ENCODE assay signal across 28 cellular contexts in the genomic region with DNA sequence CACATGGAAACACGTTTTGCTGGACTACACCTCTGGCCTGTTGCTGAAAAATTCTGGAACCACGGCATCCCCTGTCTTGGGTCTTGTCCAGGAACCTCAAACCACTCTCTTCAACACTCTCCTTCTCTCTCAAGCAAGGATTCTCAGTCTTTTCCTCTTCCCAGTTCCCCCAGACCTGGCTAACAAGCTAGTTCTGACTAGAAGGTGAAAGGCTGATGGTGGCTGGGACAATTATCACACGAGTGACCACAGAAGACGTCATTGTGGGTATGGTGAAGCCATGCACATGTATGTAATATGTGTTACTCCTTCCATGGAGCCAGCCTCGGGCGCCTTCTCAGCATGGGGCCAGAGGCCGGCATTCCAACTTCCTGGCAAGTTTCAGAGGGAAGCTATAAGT.
"Had no signal": no experiment of that assay in that cellular context is flagged by ENCODE, and none has a peak within 500 bp of the region (broad histone marks: within the 10 kb centered on the region; RNA-seq: fewer than 3 reads in every experiment).

No MANE protein-coding gene starts in this region.

- H3K36me3 ChIP-seq: ascending aorta, cardiac muscle cell had no signal

- FAIRE-seq: TTC549 had no signal

- DNase-seq: activated CD4-positive, alpha-beta T cell treated with anti-CD3 and anti-CD28 coated beads, Interleukin-2, amount 10 ng/mL, durations not matched to agents 7 days and 5 days; activated CD4-positive, CD25-positive, alpha-beta regulatory T cell; activated CD8-positive, alpha-beta memory T cell treated with anti-CD3 and anti-CD28 coated beads for 24 hours; activated gamma-delta T cell; activated naive CD4-positive, alpha-beta T cell treated with anti-CD3 and anti-CD28 coated beads for 36 hours; activated naive CD8-positive, alpha-beta T cell treated with anti-CD3 and anti-CD28 coated beads, Interleukin-2, amount 10 ng/mL, durations not matched to agents 7 days and 5 days; activated T-cell treated with anti-CD3 and anti-CD28 coated beads for 4 hours; activated T-cell treated with anti-CD3 and anti-CD28 coated beads, Interleukin-2, amount 50 U/mL, for 48 hours; MM.1S; NCI-H1105; NCI-H1436; NCI-H1694 treated with DMSO at 0.1 percent for 48 hours; NCI-H2029 treated with DMSO at 0.1 percent for 48 hours; NCI-H345; NCI-H510A; NCI-H526 treated with DMSO at 0.1 percent for 48 hours; NCI-H82; T-cell; T-helper 2 cell; T1000 had no signal

- H3K4me3 Mint-ChIP-seq: activated CD4-positive, alpha-beta memory T cell treated with anti-CD3 and anti-CD28 coated beads for 36 hours; activated CD4-positive, alpha-beta T cell treated with anti-CD3 and anti-CD28 coated beads, Interleukin-2, amount 10 ng/mL, durations not matched to agents 7 days and 5 days; activated naive CD4-positive, alpha-beta T cell treated with anti-CD3 and anti-CD28 coated beads for 36 hours; activated naive CD8-positive, alpha-beta T cell treated with anti-CD3 and anti-CD28 coated beads, Interleukin-2, amount 10 ng/mL, durations not matched to agents 7 days and 5 days; activated T-helper 17 cell treated with anti-CD3 and anti-CD28 coated beads, Interleukin-2, amount 50 U/mL, for 72 hours; brain; T-cell had no signal

- H3K27me3 Mint-ChIP-seq: activated CD4-positive, alpha-beta memory T cell treated with anti-CD3 and anti-CD28 coated beads for 36 hours; activated CD4-positive, alpha-beta T cell treated with anti-CD3 and anti-CD28 coated beads, Interleukin-2, amount 10 ng/mL, durations not matched to agents 7 days and 5 days; activated T-helper 17 cell treated with anti-CD3 and anti-CD28 coated beads, Interleukin-2, amount 50 U/mL, for 72 hours; T-cell had no signal

- H3K4me1 Mint-ChIP-seq: activated naive CD8-positive, alpha-beta T cell treated with anti-CD3 and anti-CD28 coated beads, Interleukin-2, amount 10 ng/mL, durations not matched to agents 7 days and 5 days; brain had no signal

- H3K4me3 ChIP-seq: ascending aorta, cardiac muscle cell, SK-N-MC had no signal

- H3K4me1 ChIP-seq: ascending aorta had no signal

- H3K27ac Mint-ChIP-seq: activated CD4-positive, alpha-beta memory T cell treated with anti-CD3 and anti-CD28 coated beads for 36 hours; activated CD4-positive, alpha-beta T cell treated with anti-CD3 and anti-CD28 coated beads, Interleukin-2, amount 10 ng/mL, durations not matched to agents 7 days and 5 days; activated naive CD4-positive, alpha-beta T cell treated with anti-CD3 and anti-CD28 coated beads for 36 hours; activated naive CD8-positive, alpha-beta T cell treated with anti-CD3 and anti-CD28 coated beads, Interleukin-2, amount 10 ng/mL, durations not matched to agents 7 days and 5 days; brain; T-cell had no signal

- H3K27me3 ChIP-seq: ascending aorta, cardiac muscle cell had no signal

- H3K27ac ChIP-seq: ascending aorta, cardiac muscle cell, SK-N-MC, VCaP had no signal
